18 cellular contexts compared by ENCODE assay signal in the genomic region with DNA sequence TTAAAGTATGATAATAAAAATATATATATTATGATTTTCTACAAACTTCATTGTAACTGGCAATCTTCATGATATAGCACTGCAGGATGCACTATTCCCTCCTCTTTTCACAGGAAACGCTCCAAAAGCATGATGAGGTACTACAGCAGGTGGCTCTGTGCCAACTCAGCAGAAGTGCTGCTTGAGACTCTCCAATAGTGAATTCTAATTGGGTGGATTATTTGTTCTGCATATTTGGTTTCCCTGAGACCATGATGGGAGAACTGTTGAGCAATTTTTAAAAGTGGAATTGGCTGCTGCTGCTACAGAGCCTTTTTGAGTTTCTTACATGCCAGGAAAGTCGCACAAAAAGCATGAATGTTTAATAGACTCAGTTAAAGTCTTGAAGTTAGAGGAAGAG.
DNase-seq lines count a peak whose midpoint lies in the region; ATAC-seq and TF ChIP-seq lines count a peak whose summit lies in the region.
"Had no signal": no experiment of that assay in that cellular context is flagged by ENCODE, and none has a peak within 500 bp of the region (broad histone marks: within the 10 kb centered on the region; RNA-seq: fewer than 3 reads in every experiment).

No MANE protein-coding gene starts in this region.

- H3K4me1 ChIP-seq in fibroblast of lung (ENCODE audit: control insufficient read depth, extremely low read depth, insufficient read depth, low read length), result no peaks in the 10 kb centered on the region
- H3K4me1 ChIP-seq: gastrocnemius medialis, testis had no signal

- H3K4me3 ChIP-seq in fibroblast of lung (replicated peaks in 1 of 4; ENCODE audit: control extremely low read depth in 1 of 4, insufficient read depth in 1 of 4, low read depth in 3 of 4, low read length in 4 of 4), result no peak overlapping the region
- H3K4me3 ChIP-seq: gastrocnemius medialis, testis had no signal

- TF ChIP-seq CTCF in fibroblast of lung (conservative IDR thresholded peaks at IDR 0.05 in 1 of 2, IDR thresholded peaks at IDR 0.05 in 1 of 2; ENCODE audit: low read depth in 1 of 2, low read length in 2 of 2), result no peak

- no peak overlapping the region for H3K4me2 ChIP-seq in fibroblast of lung (ENCODE audit: extremely low read depth, insufficient read depth, low read length)

- H3K79me2 ChIP-seq in fibroblast of lung (ENCODE audit: control insufficient read depth, insufficient read depth, low read length), result no peaks in the 10 kb centered on the region

- H4K20me1 ChIP-seq in fibroblast of lung (ENCODE audit: control insufficient read depth, extremely low read depth, insufficient read depth, low read length), result no peaks in the 10 kb centered on the region

- no peak overlapping the region for H3K9ac ChIP-seq in fibroblast of lung (ENCODE audit: insufficient read depth, low read length)

- no peak overlapping the region for H2AFZ ChIP-seq in fibroblast of lung (ENCODE audit: low read length)

- intact Hi-C loops in posterior cingulate gyrus (cut with DNase I), result no loop called here

- H3K9me3 ChIP-seq in fibroblast of lung (ENCODE audit: control insufficient read depth, insufficient read depth, low read depth, low read length), result no peaks in the 10 kb centered on the region
- H3K9me3 ChIP-seq: gastrocnemius medialis, testis had no signal

- DNase-seq in DMS153 (lab: John Stamatoyannopoulos, UW), result peak; percentile 73
- peak; percentile 97 for DNase-seq in NCI-H1092 treated with DMSO at 0.1 percent for 48 hours (lab: John Stamatoyannopoulos, UW)
- DNase-seq in NCI-H524 treated with DMSO at 0.1 percent for 48 hours (lab: John Stamatoyannopoulos, UW), result peak; percentile 51
- DNase-seq in fibroblast of lung (ENCODE audit: low read depth in 2 of 2), result peak; percentile 29 to 68
- DNase-seq in posterior cingulate gyrus, result no peak
- no peak for DNase-seq in stimulated activated CD4-positive, alpha-beta T cell treated with anti-CD3 and anti-CD28 coated beads, Interleukin-12 subunit alpha, Interleukin-12 subunit beta, amount 100 ng/mL, for 4 hours
- DNase-seq in stimulated activated CD4-positive, alpha-beta T cell treated with anti-CD3 and anti-CD28 coated beads, Interleukin-2, amount 100 ng/mL, for 24 hours, result no peak
- DNase-seq: activated CD4-positive, alpha-beta memory T cell treated with anti-CD3 and anti-CD28 coated beads for 36 hours; activated naive CD8-positive, alpha-beta T cell treated with anti-CD3 and anti-CD28 coated beads, Interleukin-2, amount 10 ng/mL, durations not matched to agents 7 days and 5 days; activated T-cell treated with anti-CD3 and anti-CD28 coated beads, Interleukin-2, amount 50 U/mL, for 72 hours; effector CD8-positive, alpha-beta T cell; gastrocnemius medialis; stimulated activated CD4-positive, alpha-beta T cell treated with anti-CD3 and anti-CD28 coated beads, Interleukin-4, amount 100 ng/mL, for 24 hours; stimulated activated CD8-positive, alpha-beta memory T cell treated with anti-CD3 and anti-CD28 coated beads, Interleukin-4, amount 100 ng/mL, for 48 hours; T-cell; testis had no signal

- H3K27ac ChIP-seq in fibroblast of lung (ENCODE audit: insufficient read depth, low read length), result no peak overlapping the region
- H3K27ac ChIP-seq: gastrocnemius medialis, testis had no signal

- no peaks in the 10 kb centered on the region for H3K36me3 ChIP-seq in fibroblast of lung (ENCODE audit: control insufficient read depth, insufficient read depth, low read length)
- H3K36me3 ChIP-seq: gastrocnemius medialis had no signal

- no peak for ATAC-seq in HG03432 (IDR thresholded peaks at IDR 0.05; ENCODE audit: unreplicated experiment)
- ATAC-seq: activated T-cell treated with anti-CD3 and anti-CD28 coated beads, Interleukin-2, amount 50 U/mL, for 72 hours; gastrocnemius medialis; left lobe of liver; T-cell had no signal

- no peaks in the 10 kb centered on the region for H3K27me3 ChIP-seq in fibroblast of lung (ENCODE audit: control insufficient read depth, insufficient read depth, low read length)
- H3K27me3 ChIP-seq: gastrocnemius medialis, testis had no signal

Comparison
In these comparisons a context has a peak if more than half of its experiments do, and no peak if none do; other contexts are left out.
1. DNase-seq: peak in DMS153 (single experiment), NCI-H1092 treated with DMSO at 0.1 percent for 48 hours (single experiment), NCI-H524 treated with DMSO at 0.1 percent for 48 hours (single experiment) and fibroblast of lung (2 of 2); none in posterior cingulate gyrus (0 of 10), stimulated activated CD4-positive, alpha-beta T cell treated with anti-CD3 and anti-CD28 coated beads, Interleukin-12 subunit alpha, Interleukin-12 subunit beta, amount 100 ng/mL, for 4 hours (single experiment) and stimulated activated CD4-positive, alpha-beta T cell treated with anti-CD3 and anti-CD28 coated beads, Interleukin-2, amount 100 ng/mL, for 24 hours (0 of 2).